1 cellular context compared by ENCODE assay signal in genomic region chr7:152674860-152675760, GRCh38.
TF ChIP-seq lines count a peak whose summit lies in the region.

No MANE protein-coding gene starts in this region.

TF ChIP-seq in HepG2, 621 proteins besides CTCF, POLR2A, EP300 and RAD21 (continued from another document):
- TF ChIP-seq ZSCAN5A (CRISPR knock-in tag; IDR thresholded peaks at IDR 0.05; ENCODE audit: borderline replicate concordance) (0 out of 2 replicates have a peak, but pooled peaks have one; percentile 38), ZNF138 (CRISPR knock-in tag; IDR thresholded peaks at IDR 0.05; ENCODE audit: low read depth) (no peak), ZNF292 (CRISPR knock-in tag; IDR thresholded peaks at IDR 0.05; ENCODE audit: borderline replicate concordance, low read depth) (peak; percentile 34; the same call in 1 of the 2 replicates), MYC (CRISPR knock-in tag; IDR thresholded peaks at IDR 0.05; ENCODE audit: borderline replicate concordance) (peak; percentile 32), ZNF724P (CRISPR knock-in tag; IDR thresholded peaks at IDR 0.05; ENCODE audit: borderline replicate concordance) (0 out of 2 replicates have a peak, but pooled peaks have one; percentile 11), ATRX (CRISPR knock-in tag; IDR thresholded peaks at IDR 0.05; ENCODE audit: borderline replicate concordance) (no peak), ATF7-NPFF (CRISPR knock-in tag; IDR thresholded peaks at IDR 0.05; ENCODE audit: low read depth) (0 out of 2 replicates have a peak, but pooled peaks have one; percentile 12)
- TF ChIP-seq, protein P1, sequence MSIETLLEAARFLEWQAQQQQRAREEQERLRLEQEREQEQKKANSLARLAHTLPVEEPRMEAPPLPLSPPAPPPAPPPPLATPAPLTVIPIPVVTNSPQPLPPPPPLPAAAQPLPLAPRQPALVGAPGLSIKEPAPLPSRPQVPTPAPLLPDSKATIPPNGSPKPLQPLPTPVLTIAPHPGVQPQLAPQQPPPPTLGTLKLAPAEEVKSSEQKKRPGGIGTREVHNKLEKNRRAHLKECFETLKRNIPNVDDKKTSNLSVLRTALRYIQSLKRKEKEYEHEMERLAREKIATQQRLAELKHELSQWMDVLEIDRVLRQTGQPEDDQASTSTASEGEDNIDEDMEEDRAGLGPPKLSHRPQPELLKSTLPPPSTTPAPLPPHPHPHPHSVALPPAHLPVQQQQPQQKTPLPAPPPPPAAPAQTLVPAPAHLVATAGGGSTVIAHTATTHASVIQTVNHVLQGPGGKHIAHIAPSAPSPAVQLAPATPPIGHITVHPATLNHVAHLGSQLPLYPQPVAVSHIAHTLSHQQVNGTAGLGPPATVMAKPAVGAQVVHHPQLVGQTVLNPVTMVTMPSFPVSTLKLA (IDR thresholded peaks at IDR 0.05): peak; percentile 28; the same call in 1 of the 2 replicates
- TF ChIP-seq, protein P2, sequence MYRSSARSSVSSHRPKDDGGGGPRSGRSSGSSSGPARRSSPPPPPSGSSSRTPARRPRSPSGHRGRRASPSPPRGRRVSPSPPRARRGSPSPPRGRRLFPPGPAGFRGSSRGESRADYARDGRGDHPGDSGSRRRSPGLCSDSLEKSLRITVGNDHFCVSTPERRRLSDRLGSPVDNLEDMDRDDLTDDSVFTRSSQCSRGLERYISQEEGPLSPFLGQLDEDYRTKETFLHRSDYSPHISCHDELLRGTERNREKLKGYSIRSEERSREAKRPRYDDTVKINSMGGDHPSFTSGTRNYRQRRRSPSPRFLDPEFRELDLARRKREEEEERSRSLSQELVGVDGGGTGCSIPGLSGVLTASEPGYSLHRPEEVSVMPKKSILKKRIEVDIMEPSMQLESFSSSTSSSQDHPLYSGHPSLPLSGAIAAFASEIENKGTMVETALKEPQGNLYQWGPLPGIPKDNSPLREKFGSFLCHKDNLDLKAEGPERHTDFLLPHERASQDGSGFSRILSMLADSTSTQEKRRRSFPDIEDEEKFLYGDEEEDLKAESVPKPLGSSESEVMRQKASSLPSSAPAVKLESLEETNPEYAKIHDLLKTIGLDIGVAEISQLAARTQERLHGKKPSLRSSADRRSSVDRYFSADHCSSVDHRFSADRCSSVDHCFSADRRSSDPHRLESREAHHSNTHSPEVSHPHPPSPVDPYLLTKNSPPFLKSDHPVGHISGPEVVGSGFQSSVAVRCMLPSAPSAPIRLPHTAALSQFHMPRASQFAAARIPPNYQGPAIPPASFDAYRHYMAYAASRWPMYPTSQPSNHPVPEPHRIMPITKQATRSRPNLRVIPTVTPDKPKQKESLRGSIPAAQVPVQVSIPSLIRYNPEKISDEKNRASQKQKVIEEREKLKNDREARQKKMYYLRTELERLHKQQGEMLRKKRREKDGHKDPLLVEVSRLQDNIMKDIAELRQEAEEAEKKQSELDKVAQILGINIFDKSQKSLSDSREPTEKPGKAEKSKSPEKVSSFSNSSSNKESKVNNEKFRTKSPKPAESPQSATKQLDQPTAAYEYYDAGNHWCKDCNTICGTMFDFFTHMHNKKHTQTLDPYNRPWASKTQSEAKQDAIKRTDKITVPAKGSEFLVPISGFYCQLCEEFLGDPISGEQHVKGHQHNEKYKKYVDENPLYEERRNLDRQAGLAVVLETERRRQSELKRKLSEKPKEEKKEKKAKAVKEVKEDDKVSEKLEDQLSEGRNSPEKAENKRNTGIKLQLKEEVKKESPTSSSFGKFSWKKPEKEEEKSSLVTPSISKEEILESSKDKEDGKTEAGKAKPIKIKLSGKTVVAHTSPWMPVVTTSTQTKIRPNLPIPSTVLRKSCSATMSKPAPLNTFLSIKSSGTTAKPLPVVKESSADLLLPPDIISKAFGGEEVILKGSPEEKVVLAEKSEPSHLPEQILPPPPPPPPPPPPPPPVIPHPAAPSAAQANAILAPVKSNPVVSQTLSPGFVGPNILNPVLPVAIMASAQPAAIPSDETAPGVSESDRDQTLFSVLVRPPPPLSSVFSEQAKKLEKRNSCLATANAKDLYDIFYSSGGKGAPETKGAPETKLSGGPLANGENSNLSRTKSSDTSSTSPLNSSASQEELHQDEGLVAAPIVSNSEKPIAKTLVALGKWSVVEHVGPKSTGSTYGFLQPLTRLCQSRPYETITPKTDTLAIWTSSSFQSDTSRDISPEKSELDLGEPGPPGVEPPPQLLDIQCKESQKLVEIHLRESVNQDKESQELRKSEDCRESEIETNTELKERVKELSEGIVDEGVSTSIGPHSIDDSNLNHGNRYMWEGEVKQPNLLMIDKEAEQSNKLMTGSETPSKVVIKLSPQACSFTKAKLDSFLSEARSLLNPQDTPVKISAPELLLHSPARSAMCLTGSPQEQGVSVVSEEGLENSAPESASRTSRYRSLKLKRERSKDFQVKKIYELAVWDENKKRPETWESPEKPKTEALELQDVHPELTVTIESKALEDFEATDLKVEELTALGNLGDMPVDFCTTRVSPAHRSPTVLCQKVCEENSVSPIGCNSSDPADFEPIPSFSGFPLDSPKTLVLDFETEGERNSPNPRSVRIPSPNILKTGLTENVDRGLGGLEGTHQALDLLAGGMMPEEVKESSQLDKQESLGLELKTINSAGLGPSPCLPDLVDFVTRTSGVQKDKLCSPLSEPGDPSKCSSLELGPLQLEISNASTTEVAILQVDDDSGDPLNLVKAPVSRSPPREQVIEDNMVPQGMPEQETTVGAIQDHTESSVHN (CRISPR knock-in tag; IDR thresholded peaks at IDR 0.05): no peak
- TF ChIP-seq, protein P3, sequence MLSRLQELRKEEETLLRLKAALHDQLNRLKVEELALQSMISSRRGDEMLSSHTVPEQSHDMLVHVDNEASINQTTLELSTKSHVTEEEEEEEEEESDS (CRISPR knock-in tag; IDR thresholded peaks at IDR 0.05; ENCODE audit: borderline replicate concordance): peak; percentile 9; the same call in 1 of the 2 replicates
